In genomic region chr10:7070950-7071349, GRCh38 we compare ENCODE assay signal across 15 cellular contexts.
DNase-seq lines count a peak whose midpoint lies in the region; ATAC-seq, FAIRE-seq and TF ChIP-seq lines count a peak whose summit lies in the region.
"Had no signal": no experiment of that assay in that cellular context is flagged by ENCODE, and none has a peak within 500 bp of the region (broad histone marks: within the 10 kb centered on the region; RNA-seq: fewer than 3 reads in every experiment).

No MANE protein-coding gene starts in this region.

- no peak overlapping the region for H3K4me3 ChIP-seq in A549
- no peak overlapping the region for H3K4me3 ChIP-seq in sigmoid colon
- H3K4me3 ChIP-seq: HAP-1 had no signal

- no peak for ATAC-seq in A549
- ATAC-seq in effector memory CD8-positive, alpha-beta T cell (replicated peaks) = peak; percentile 48
- ATAC-seq in HG02884 (IDR thresholded peaks at IDR 0.05; ENCODE audit: unreplicated experiment) = no peak

- FAIRE-seq in A549 (lab: Jason Lieb, UNC) = no peak
- FAIRE-seq: GM19239, H1 had no signal

- TF ChIP-seq CTCF in A549 (IDR thresholded peaks at IDR 0.05) (no peak), GM10248 (IDR thresholded peaks at IDR 0.05; ENCODE audit: control extremely low read depth, extremely low read depth, low read depth, missing control alignments) (no peak), sigmoid colon (IDR thresholded peaks at IDR 0.05) (no peak)

- no peak for TF ChIP-seq POLR2A in A549 (IDR thresholded peaks at IDR 0.05; ENCODE audit: low read length)
- no peak for TF ChIP-seq POLR2A in sigmoid colon (IDR thresholded peaks at IDR 0.05)

- no peaks in the 10 kb centered on the region for H3K9me3 Mint-ChIP-seq in effector memory CD8-positive, alpha-beta T cell

- no peak for TF ChIP-seq RAD21 in A549 (conservative IDR thresholded peaks at IDR 0.05 in 1 of 2, IDR thresholded peaks at IDR 0.05 in 1 of 2)

- POLR2A ChIA-PET in A549 (lab: Yijun Ruan, JAX) (no interaction called here), GM10248 (lab: Yijun Ruan, JAX) (no interaction called here)

- peaks cover 0 to 2% of the 10 kb centered on the region in 2 donors for H3K4me1 Mint-ChIP-seq in effector memory CD8-positive, alpha-beta T cell (ENCODE audit: low read depth in 2 of 2)
- H3K4me1 Mint-ChIP-seq: CD4-positive, alpha-beta memory T cell had no signal

- no peak for TF ChIP-seq EP300 in A549 (IDR thresholded peaks at IDR 0.05)
- TF ChIP-seq EP300 in sigmoid colon (IDR thresholded peaks at IDR 0.05) = no peak

- H3K27me3 ChIP-seq in sigmoid colon = no peaks in the 10 kb centered on the region

- H3K36me3 Mint-ChIP-seq in effector memory CD8-positive, alpha-beta T cell (ENCODE audit: insufficient read depth) = no peaks in the 10 kb centered on the region
- H3K36me3 Mint-ChIP-seq: CD4-positive, alpha-beta memory T cell had no signal

- H3K27me3 Mint-ChIP-seq in effector memory CD8-positive, alpha-beta T cell = no peaks in the 10 kb centered on the region

- no peak overlapping the region for H3K27ac Mint-ChIP-seq in effector memory CD8-positive, alpha-beta T cell
- H3K27ac Mint-ChIP-seq: B cell; CD4-positive, alpha-beta memory T cell had no signal

- DNase-seq in A549 (ENCODE audit: low read depth in 1 of 2, low spot score in 1 of 2) = no peak
- peak; percentile 27 for DNase-seq in GM10248 (ENCODE audit: extremely low spot score)
- DNase-seq in NAMALWA (ENCODE audit: low spot score) = peak; percentile 8
- DNase-seq in effector memory CD8-positive, alpha-beta T cell = peak in 1 of 3 experiments; percentile 4
- DNase-seq in pons (ENCODE audit: low spot score) = no peak
- DNase-seq in sigmoid colon = no peak
- no peak for DNase-seq in HK-2 (ENCODE audit: unreplicated experiment)
- DNase-seq: C1 segment of cervical spinal cord; CD4-positive, alpha-beta memory T cell; DMS79 had no signal

- no peak overlapping the region for H3K4me2 ChIP-seq in A549

- H3K36me3 ChIP-seq in sigmoid colon = no peaks in the 10 kb centered on the region
- H3K36me3 ChIP-seq: HAP-1 had no signal

- H3K27ac ChIP-seq in A549 (no peak overlapping the region), sigmoid colon (no peak overlapping the region)

- CTCF ChIA-PET in A549 (lab: Yijun Ruan, JAX) (interaction anchor here (1.9 kb wide), 1 partner anchor 51 kb away, joined by 4 read pairs; no protein-coding TSS in a partner anchor), GM10248 (lab: Yijun Ruan, JAX) (no interaction called here)

- H3K9me3 ChIP-seq in A549 (peaks cover 22% of the 10 kb centered on the region; the same call in 1 of the 3 replicates), sigmoid colon (peaks cover 0 to 4% (median 0%) of the 10 kb centered on the region in 4 donors)
- H3K9me3 ChIP-seq: HAP-1 had no signal

- intact Hi-C loops in sigmoid colon (cut with DNase I) = no loop called here

- H3K4me1 ChIP-seq in A549 (no peaks in the 10 kb centered on the region), sigmoid colon (no peaks in the 10 kb centered on the region)
- H3K4me1 ChIP-seq: HAP-1 had no signal

- 3% methylated on average over 2 of the region's 2 CpGs for WGBS in A549 (ENCODE audit: missing lambda C conversion rate)
- 57 to 64% methylated on average over 2 of the region's 2 CpGs for WGBS in sigmoid colon, 2 donors

- no peak overlapping the region for H3K4me3 Mint-ChIP-seq in effector memory CD8-positive, alpha-beta T cell
- H3K4me3 Mint-ChIP-seq: B cell; CD4-positive, alpha-beta memory T cell had no signal

TF ChIP-seq in A549, 52 proteins besides CTCF, POLR2A, EP300 and RAD21:
- TF ChIP-seq BHLHE40 (IDR thresholded peaks at IDR 0.05; ENCODE audit: low read depth, low read length) (no peak), PBX3 (IDR thresholded peaks at IDR 0.05) (no peak), CBX8 (IDR thresholded peaks at IDR 0.05) (0 out of 2 replicates have a peak, but pooled peaks have one; percentile 61)
- TF ChIP-seq, protein P1, sequence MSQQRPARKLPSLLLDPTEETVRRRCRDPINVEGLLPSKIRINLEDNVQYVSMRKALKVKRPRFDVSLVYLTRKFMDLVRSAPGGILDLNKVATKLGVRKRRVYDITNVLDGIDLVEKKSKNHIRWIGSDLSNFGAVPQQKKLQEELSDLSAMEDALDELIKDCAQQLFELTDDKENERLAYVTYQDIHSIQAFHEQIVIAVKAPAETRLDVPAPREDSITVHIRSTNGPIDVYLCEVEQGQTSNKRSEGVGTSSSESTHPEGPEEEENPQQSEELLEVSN (IDR thresholded peaks at IDR 0.05; ENCODE audit: borderline replicate concordance, low read depth) = no peak

Comparison
In these comparisons a context has a peak if more than half of its experiments do, and no peak if none do; other contexts are left out.
1. DNase-seq: peak in GM10248 (single experiment) and NAMALWA (single experiment); none in A549 (0 of 2), pons (single experiment), sigmoid colon (single experiment) and HK-2 (single experiment).